ENCODE assay signal across 8 cellular contexts in genomic region chr17:80219013-80219776, GRCh38. TPM values are rescaled to one million over a fixed set of nuclear protein-coding genes. Genes with fewer than 3 reads are reported as not detected.
DNase-seq lines count a peak whose midpoint lies in the region; ATAC-seq and TF ChIP-seq lines count a peak whose summit lies in the region.

No MANE protein-coding gene starts in this region.

- POLR2A ChIA-PET in Panc1 (lab: Charles Lee) = no interaction called here

- in situ Hi-C loops in Panc1 (cut with HindIII; ENCODE audit: low pct_unique_long_range_greater_than_20kb, low sequenced_read_pairs) = no loop called here

- H3K4me3 Mint-ChIP-seq in nephron progenitor cell = peak overlapping the region; percentile 90

- H3K27me3 ChIP-seq in Panc1 (ENCODE audit: control insufficient read depth, insufficient read depth, low read length) = no peaks in the 10 kb centered on the region
- no peaks in the 10 kb centered on the region for H3K27me3 ChIP-seq in stomach

- H3K27ac ChIP-seq in Panc1 (ENCODE audit: low read length) (peak overlapping the region; percentile 93), stomach (peak overlapping the region; percentile 83 to 93 (median 90))

- H3K9me3 ChIP-seq in Panc1 (ENCODE audit: control insufficient read depth, insufficient read depth, low read depth, low read length) (no peaks in the 10 kb centered on the region), stomach (no peaks in the 10 kb centered on the region)

- H3K4me1 Mint-ChIP-seq in nephron progenitor cell = peaks cover 38% of the 10 kb centered on the region

- H3K27me3 Mint-ChIP-seq in nephron progenitor cell (ENCODE audit: low read depth, poor library complexity) = peaks cover 5% of the 10 kb centered on the region

- H3K4me1 ChIP-seq in Panc1 (ENCODE audit: control insufficient read depth, insufficient read depth, low read length) = peaks cover 14% of the 10 kb centered on the region
- H3K4me1 ChIP-seq in stomach = peaks cover 17 to 47% (median 45%) of the 10 kb centered on the region in 4 donors

- 20 to 26% (median 21%) methylated on average over 15 of the region's 15 CpGs for WGBS in stomach, 5 donors

- peak overlapping the region; percentile 88 for H3K27ac Mint-ChIP-seq in nephron progenitor cell

- CTCF ChIA-PET in Panc1 (lab: Charles Lee) = no interaction called here

- no peaks in the 10 kb centered on the region for H3K9me3 Mint-ChIP-seq in nephron progenitor cell

- no peak for TF ChIP-seq POLR2A in stomach (IDR thresholded peaks at IDR 0.05)

- ATAC-seq in Panc1 = peak; percentile 23

- intact Hi-C loops in Panc1 (cut with micrococcal nuclease; ENCODE audit: unreplicated experiment) = no loop called here
- intact Hi-C loops in stomach (cut with DNase I; ENCODE audit: low total_unique reads) = no loop called here

- no peak for TF ChIP-seq EP300 in stomach (IDR thresholded peaks at IDR 0.05)

- H3K36me3 ChIP-seq in Panc1 (ENCODE audit: control insufficient read depth, insufficient read depth, low read length) = no peaks in the 10 kb centered on the region; the same call in 1 of the 2 replicates
- H3K36me3 ChIP-seq in stomach = peaks cover 0 to 47% (median 43%) of the 10 kb centered on the region in 4 donors

- DNase-seq in NCI-H748 (lab: John Stamatoyannopoulos, UW; ENCODE audit: unreplicated experiment) (peak; percentile 50), NCI-H748 treated with DMSO at 0.1 percent for 48 hours (lab: John Stamatoyannopoulos, UW) (no peak), HS-27A (ENCODE audit: low read depth) (peak; percentile 56), Panc1 (ENCODE audit: low read depth, low spot score) (no peak), fibroblast of mammary gland (ENCODE audit: low read depth) (peak; percentile 86), nephron progenitor cell (no peak), stomach (peak; percentile 85)
- DNase-seq in activated T-cell treated with anti-CD3 and anti-CD28 coated beads, Interleukin-2, amount 50 U/mL, for 48 hours = peak; percentile 96 to 97

- TF ChIP-seq CTCF in Panc1 (IDR thresholded peaks at IDR 0.05) = no peak
- TF ChIP-seq CTCF in fibroblast of mammary gland (conservative IDR thresholded peaks at IDR 0.05; ENCODE audit: control insufficient read depth, insufficient read depth, low read depth, low read length) = no peak
- no peak for TF ChIP-seq CTCF in nephron progenitor cell (IDR thresholded peaks at IDR 0.05)
- TF ChIP-seq CTCF in stomach (IDR thresholded peaks at IDR 0.05) = no peak

- H3K36me3 Mint-ChIP-seq in nephron progenitor cell (ENCODE audit: low read depth) = peaks cover 27% of the 10 kb centered on the region

- H3K4me3 ChIP-seq in Panc1 (ENCODE audit: low read depth in 2 of 2, low read length in 2 of 2) (peak overlapping the region; percentile 74 to 97), fibroblast of mammary gland (ENCODE audit: control insufficient read depth, low read depth, low read length) (peak overlapping the region; percentile 75), stomach (peak overlapping the region; percentile 67 to 99 (median 91))

- TSS peak; percentile 76 for BruUV-seq in Panc1 (replicated peaks; lab: Mats Ljungman, UMichigan)

RNA-seq across cellular contexts. Expression of gene SGSH, which starts 0.9 kb away (rescaled TPM):
- 70.2 TPM for total RNA-seq in Panc1 (2021; ENCODE audit: unreplicated experiment)
- polyA plus RNA-seq in Panc1 (2012; ENCODE audit: insufficient read length) = 84.2 TPM
- 100 to 1,000 TPM in 2 of 5 donors, 10 to 100 TPM in 3; 15.8 to 307 (median 54.2) TPM for total RNA-seq in stomach
- 10 to 100 TPM; 15.7 to 30.1 (median 25.2) TPM for polyA plus RNA-seq in stomach

RNA-seq across cellular contexts. Expression of gene SLC26A11, which starts 1.0 kb away (rescaled TPM):
- total RNA-seq in Panc1 (2021; ENCODE audit: unreplicated experiment) (30.9 TPM), stomach (10 to 100 TPM in 3 of 5 donors, 1 to 10 TPM in 2; 2.3 to 93.3 (median 10.1) TPM)
- 34.6 TPM for polyA plus RNA-seq in Panc1 (2012; ENCODE audit: insufficient read length)
- 1 to 10 TPM; 2.6 to 8.7 (median 3.0) TPM for polyA plus RNA-seq in stomach

RNA-seq across cellular contexts. Expression of gene RNF213, which starts 41.5 kb away (rescaled TPM):
- total RNA-seq in Panc1 (2021; ENCODE audit: unreplicated experiment) (230 TPM), stomach (100 to 1,000 TPM in 4 of 5 donors, 10 to 100 TPM in 1; 84.8 to 358 (median 208) TPM)
- 174 TPM for polyA plus RNA-seq in Panc1 (2012; ENCODE audit: insufficient read length)
- 10 to 100 TPM; 12.3 to 29.6 (median 12.4) TPM for polyA plus RNA-seq in stomach

RNA-seq across cellular contexts. Expression of gene CARD14, which starts 49.4 kb away (rescaled TPM):
- total RNA-seq in Panc1 (2021; ENCODE audit: unreplicated experiment) = not detected
- 0.57 TPM for polyA plus RNA-seq in Panc1 (2012; ENCODE audit: insufficient read length)
- total RNA-seq in stomach = 1 to 10 TPM in 2 of 5 donors, not detected in 3; 2.7 to 3.9 TPM
- 10 to 100 TPM in 1 of 3 donors, under 1 TPM in 1, not detected in 1; 0.12 to 10.5 TPM for polyA plus RNA-seq in stomach

Comparison
In these comparisons a context has a peak if more than half of its experiments do, and no peak if none do; other contexts are left out.
1. DNase-seq: peak in NCI-H748 (single experiment), HS-27A (single experiment), activated T-cell treated with anti-CD3 and anti-CD28 coated beads, Interleukin-2, amount 50 U/mL, for 48 hours (2 of 2), fibroblast of mammary gland (single experiment) and stomach (single experiment); none in NCI-H748 treated with DMSO at 0.1 percent for 48 hours (single experiment), Panc1 (single experiment) and nephron progenitor cell (single experiment).
2. Peak in every context shown above with its lines, with median percentiles within 50 percentile points of each other: H3K4me3 ChIP-seq.